22 cellular contexts compared by ENCODE assay signal in genomic region chr1:18341291-18342058, GRCh38.
"Had no signal": no experiment of that assay in that cellular context is flagged by ENCODE, and none has a peak within 500 bp of the region (broad histone marks: within the 10 kb centered on the region; RNA-seq: fewer than 3 reads in every experiment).

No MANE protein-coding gene starts in this region.

- H3K4me3 ChIP-seq: body of pancreas, cardiac muscle cell, uterus had no signal

- DNase-seq: activated CD4-positive, alpha-beta T cell treated with anti-CD3 and anti-CD28 coated beads, Interleukin-2, amount 10 ng/mL, durations not matched to agents 7 days and 5 days; activated CD4-positive, CD25-positive, alpha-beta regulatory T cell treated with anti-CD3 and anti-CD28 coated beads, Interleukin-2, amount 50 U/mL, for 72 hours; activated CD8-positive, alpha-beta T cell treated with anti-CD3 and anti-CD28 coated beads, Interleukin-2, amount 10 ng/mL, durations not matched to agents 7 days and 5 days; activated gamma-delta T cell treated with Interleukin-2 at 50 U/mL for 16 hours; activated T-cell treated with anti-CD3 and anti-CD28 coated beads, Interleukin-2, amount 50 U/mL, for 1 hour; anterior cingulate cortex; body of pancreas; effector CD4-positive, alpha-beta T cell; erythroblast; foreskin fibroblast; immature natural killer cell; left ventricle myocardium superior; mammary epithelial cell; natural killer cell; retina; stimulated activated CD4-positive, alpha-beta T cell treated with anti-CD3 and anti-CD28 coated beads, Interleukin-2, amount 100 ng/mL, for 48 hours; stimulated activated CD8-positive, alpha-beta memory T cell treated with anti-CD3 and anti-CD28 coated beads, Interleukin-4, amount 100 ng/mL, for 48 hours; stimulated activated naive B cell treated with anti-CD40 and anti-IgM and Interleukin-4, amounts not matched to agents 10 μg/mL and 1 μg/mL and 100 μg/mL, for 72 hours; trophoblast cell; uterus; WERI-Rb-1 had no signal

- H3K27me3 ChIP-seq: body of pancreas, cardiac muscle cell, uterus had no signal

- H3K9me3 ChIP-seq: body of pancreas, uterus had no signal

- H3K27ac ChIP-seq: body of pancreas, cardiac muscle cell, uterus, WERI-Rb-1 had no signal

- H3K36me3 ChIP-seq: cardiac muscle cell, uterus, WERI-Rb-1 had no signal

- H3K4me1 ChIP-seq: body of pancreas, uterus had no signal
